13 cellular contexts compared by ENCODE assay signal in the genomic region with DNA sequence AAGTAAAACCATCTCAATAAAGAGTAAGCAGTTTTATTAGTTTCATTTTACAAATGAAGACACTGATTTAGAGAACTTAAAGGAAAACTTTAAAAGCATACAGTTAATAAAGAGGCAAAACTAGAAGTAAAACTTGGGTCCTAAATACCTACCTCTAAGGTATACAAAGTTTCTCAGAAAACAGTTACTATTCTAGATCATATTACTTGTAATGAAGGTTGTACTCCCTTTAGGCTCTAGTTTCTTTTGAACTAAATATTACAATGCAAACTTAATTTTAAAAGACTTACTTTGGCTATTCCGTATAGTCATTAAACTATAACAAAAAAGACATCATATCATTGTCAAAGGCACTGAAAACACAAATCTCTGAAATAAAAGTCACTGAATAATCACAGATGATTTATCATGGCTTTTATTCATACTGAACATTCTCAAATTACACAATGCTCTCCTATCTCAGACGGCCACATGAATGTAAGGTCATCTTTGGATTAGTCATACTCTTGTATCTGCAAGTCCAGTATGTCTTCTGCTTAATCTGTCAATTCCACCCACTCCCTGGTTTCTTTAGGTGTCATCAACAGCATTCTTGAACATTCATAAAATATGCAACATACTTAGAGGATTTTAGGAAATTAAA.
DNase-seq lines count a peak whose midpoint lies in the region; ATAC-seq and TF ChIP-seq lines count a peak whose summit lies in the region.
"Had no signal": no experiment of that assay in that cellular context is flagged by ENCODE, and none has a peak within 500 bp of the region (broad histone marks: within the 10 kb centered on the region; RNA-seq: fewer than 3 reads in every experiment).

No MANE protein-coding gene starts in this region.

- H3K36me3 Mint-ChIP-seq in activated T-helper 2 cell treated with anti-CD3 and anti-CD28 coated beads, Interferon-gamma antibody, Interleukin-2, Interleukin-4, amounts not matched to agents 10 μg/mL and 5 μg/mL and 100 μg/mL, durations not matched to agents 14 hours and 24 hours and 36 hours (ENCODE audit: low read depth) = peaks cover 6% of the 10 kb centered on the region
- H3K36me3 Mint-ChIP-seq: natural killer cell treated with Interleukin-12 subunit alpha and Interleukin-12 subunit beta and Interleukin-15 and Interleukin-18, amount 100 ng/mL, for 72 hours had no signal

- no peak overlapping the region for H3K4me3 Mint-ChIP-seq in activated T-helper 2 cell treated with anti-CD3 and anti-CD28 coated beads, Interferon-gamma antibody, Interleukin-2, Interleukin-4, amounts not matched to agents 10 μg/mL and 5 μg/mL and 100 μg/mL, durations not matched to agents 14 hours and 24 hours and 36 hours (ENCODE audit: low read depth)
- H3K4me3 Mint-ChIP-seq: activated CD4-positive, alpha-beta T cell treated with anti-CD3 and anti-CD28 coated beads for 36 hours; natural killer cell treated with Interleukin-12 subunit alpha and Interleukin-12 subunit beta and Interleukin-15 and Interleukin-18, amount 100 ng/mL, for 72 hours had no signal

- no peak for TF ChIP-seq CTCF in AG09309 (IDR thresholded peaks at IDR 0.05; ENCODE audit: control insufficient read depth, insufficient read depth, low read depth, low read length, missing control alignments)

- peak overlapping the region; percentile 2 for H3K27ac Mint-ChIP-seq in activated T-helper 2 cell treated with anti-CD3 and anti-CD28 coated beads, Interferon-gamma antibody, Interleukin-2, Interleukin-4, amounts not matched to agents 10 μg/mL and 5 μg/mL and 100 μg/mL, durations not matched to agents 14 hours and 24 hours and 36 hours
- H3K27ac Mint-ChIP-seq: activated CD4-positive, alpha-beta T cell treated with anti-CD3 and anti-CD28 coated beads for 36 hours; natural killer cell treated with Interleukin-12 subunit alpha and Interleukin-12 subunit beta and Interleukin-15 and Interleukin-18, amount 100 ng/mL, for 72 hours had no signal

- H3K9me3 Mint-ChIP-seq in activated T-helper 2 cell treated with anti-CD3 and anti-CD28 coated beads, Interferon-gamma antibody, Interleukin-2, Interleukin-4, amounts not matched to agents 10 μg/mL and 5 μg/mL and 100 μg/mL, durations not matched to agents 14 hours and 24 hours and 36 hours = peaks cover 5% of the 10 kb centered on the region
- H3K9me3 Mint-ChIP-seq: natural killer cell treated with Interleukin-12 subunit alpha and Interleukin-12 subunit beta and Interleukin-15 and Interleukin-18, amount 100 ng/mL, for 72 hours had no signal

- ATAC-seq in GM21515 (IDR thresholded peaks at IDR 0.05; ENCODE audit: unreplicated experiment) (no peak), HG02798 (IDR thresholded peaks at IDR 0.05; ENCODE audit: poor library complexity, unreplicated experiment) (no peak), HG03139 (IDR thresholded peaks at IDR 0.05; ENCODE audit: unreplicated experiment) (no peak)
- ATAC-seq: activated CD4-positive, alpha-beta T cell treated with anti-CD3 and anti-CD28 coated beads for 36 hours; natural killer cell treated with Interleukin-12 subunit alpha and Interleukin-12 subunit beta and Interleukin-15 and Interleukin-18, amount 100 ng/mL, for 72 hours had no signal

- DNase-seq in AG09309 (ENCODE audit: low read depth) = peak; percentile 29
- peak; percentile 58 for DNase-seq in HPDE6-E6E7 (ENCODE audit: extremely low spot score)
- no peak for DNase-seq in activated T-helper 2 cell treated with anti-CD3 and anti-CD28 coated beads, Interferon-gamma antibody, Interleukin-2, Interleukin-4, amounts not matched to agents 10 μg/mL and 5 μg/mL and 100 μg/mL, durations not matched to agents 14 hours and 24 hours and 36 hours (ENCODE audit: low spot score)
- DNase-seq in inferior parietal cortex (ENCODE audit: extremely low spot score) = peak; percentile 22
- no peak for DNase-seq in SKM-1 (lab: John Stamatoyannopoulos, UW; ENCODE audit: unreplicated experiment)
- DNase-seq: activated CD4-positive, alpha-beta T cell treated with anti-CD3 and anti-CD28 coated beads for 36 hours; aorta; glutamatergic neuron; stimulated activated CD4-positive, alpha-beta T cell treated with anti-CD3 and anti-CD28 coated beads, Interleukin-2, amount 100 ng/mL, for 48 hours had no signal

- no peaks in the 10 kb centered on the region for H3K27me3 Mint-ChIP-seq in activated T-helper 2 cell treated with anti-CD3 and anti-CD28 coated beads, Interferon-gamma antibody, Interleukin-2, Interleukin-4, amounts not matched to agents 10 μg/mL and 5 μg/mL and 100 μg/mL, durations not matched to agents 14 hours and 24 hours and 36 hours (ENCODE audit: low read depth)
- H3K27me3 Mint-ChIP-seq: activated CD4-positive, alpha-beta T cell treated with anti-CD3 and anti-CD28 coated beads for 36 hours; natural killer cell treated with Interleukin-12 subunit alpha and Interleukin-12 subunit beta and Interleukin-15 and Interleukin-18, amount 100 ng/mL, for 72 hours had no signal

- intact Hi-C loops in activated T-helper 2 cell treated with anti-CD3 and anti-CD28 coated beads, Interferon-gamma antibody, Interleukin-2, Interleukin-4, amounts not matched to agents 10 μg/mL and 5 μg/mL and 100 μg/mL, durations not matched to agents 14 hours and 24 hours and 36 hours (cut with micrococcal nuclease) = loop anchor here (5.0 kb wide), 1 partner anchor 36 kb away; no protein-coding TSS in a partner anchor

- H3K4me3 ChIP-seq in AG09309 (ENCODE audit: control insufficient read depth, low read depth, low read length) = no peak overlapping the region

- H3K4me1 Mint-ChIP-seq in activated T-helper 2 cell treated with anti-CD3 and anti-CD28 coated beads, Interferon-gamma antibody, Interleukin-2, Interleukin-4, amounts not matched to agents 10 μg/mL and 5 μg/mL and 100 μg/mL, durations not matched to agents 14 hours and 24 hours and 36 hours (ENCODE audit: low read depth) = peaks cover 36% of the 10 kb centered on the region

Comparison
In these comparisons a context has a peak if more than half of its experiments do, and no peak if none do; other contexts are left out.
1. DNase-seq: peak in AG09309 (single experiment), HPDE6-E6E7 (single experiment) and inferior parietal cortex (single experiment); none in activated T-helper 2 cell treated with anti-CD3 and anti-CD28 coated beads, Interferon-gamma antibody, Interleukin-2, Interleukin-4, amounts not matched to agents 10 μg/mL and 5 μg/mL and 100 μg/mL, durations not matched to agents 14 hours and 24 hours and 36 hours (single experiment) and SKM-1 (single experiment).